28 cellular contexts compared by ENCODE assay signal in the genomic region with DNA sequence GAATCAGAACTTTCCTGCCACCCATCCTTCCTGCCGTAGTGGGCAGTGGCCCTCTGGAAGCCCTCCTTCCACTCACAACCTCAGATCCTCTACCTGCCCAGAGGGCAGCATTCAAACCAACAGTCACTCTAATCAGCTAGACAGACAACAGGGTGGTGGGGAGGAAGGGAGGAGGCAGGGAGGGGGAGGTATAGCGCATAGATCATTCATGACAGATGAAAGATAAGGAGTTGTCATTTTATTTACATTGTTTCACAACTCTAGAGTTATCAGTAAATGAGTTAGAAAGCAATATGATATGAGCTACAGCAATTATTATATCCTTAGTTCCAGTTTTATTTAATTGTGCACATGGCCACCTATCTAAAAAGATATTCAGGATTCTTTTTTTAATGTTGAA. TPM values are rescaled to one million over a fixed set of nuclear protein-coding genes. Genes with fewer than 3 reads are reported as not detected.
"Had no signal": no experiment of that assay in that cellular context is flagged by ENCODE, and none has a peak within 500 bp of the region (broad histone marks: within the 10 kb centered on the region; RNA-seq: fewer than 3 reads in every experiment).

No MANE protein-coding gene starts in this region.

- H3K27ac Mint-ChIP-seq: naive thymus-derived CD4-positive, alpha-beta T cell; nephron progenitor cell; stimulated activated naive B cell treated with anti-CD40 and anti-IgM and Interleukin-4, amounts not matched to agents 10 μg/mL and 1 μg/mL and 100 μg/mL, for 72 hours; stimulated activated naive CD8-positive, alpha-beta T cell treated with anti-CD3 and anti-CD28 coated beads, Interleukin-15, amount 100 ng/mL, for 72 hours had no signal

- H3K4me3 Mint-ChIP-seq: naive thymus-derived CD4-positive, alpha-beta T cell; nephron progenitor cell; stimulated activated naive B cell treated with anti-CD40 and anti-IgM and Interleukin-4, amounts not matched to agents 10 μg/mL and 1 μg/mL and 100 μg/mL, for 72 hours; stimulated activated naive CD8-positive, alpha-beta T cell treated with anti-CD3 and anti-CD28 coated beads, Interleukin-15, amount 100 ng/mL, for 72 hours had no signal

- H3K27me3 ChIP-seq: sigmoid colon, testis had no signal

- H3K4me3 ChIP-seq: coronary artery, dorsolateral prefrontal cortex, gastrocnemius medialis, heart right ventricle, sigmoid colon, skin epidermis, testis, transverse colon had no signal

- H3K36me3 Mint-ChIP-seq: naive thymus-derived CD4-positive, alpha-beta T cell; stimulated activated naive B cell treated with anti-CD40 and anti-IgM and Interleukin-4, amounts not matched to agents 10 μg/mL and 1 μg/mL and 100 μg/mL, for 72 hours had no signal

- H3K4me1 ChIP-seq: gastrocnemius medialis, sigmoid colon, transverse colon had no signal

- H3K36me3 ChIP-seq: gastrocnemius medialis, heart right ventricle, neutrophil, sigmoid colon, transverse colon had no signal

- DNase-seq: dorsolateral prefrontal cortex; effector memory CD4-positive, alpha-beta T cell; gastrocnemius medialis; heart right ventricle; hypothalamus; mammary epithelial cell; naive thymus-derived CD4-positive, alpha-beta T cell; nephron progenitor cell; sigmoid colon; stimulated activated CD4-positive, alpha-beta T cell treated with anti-CD3 and anti-CD28 coated beads, Interleukin-2, amount 100 ng/mL, for 24 hours; stimulated activated CD4-positive, alpha-beta T cell treated with anti-CD3 and anti-CD28 coated beads, Interleukin-4, amount 100 ng/mL, for 4 hours; stimulated activated naive B cell treated with anti-CD40 and anti-IgM and Interleukin-4, amounts not matched to agents 10 μg/mL and 1 μg/mL and 100 μg/mL, for 72 hours; stimulated activated naive CD8-positive, alpha-beta T cell treated with anti-CD3 and anti-CD28 coated beads, Interleukin-15, amount 100 ng/mL, for 72 hours; testis; transverse colon had no signal

- H3K9me3 Mint-ChIP-seq: naive thymus-derived CD4-positive, alpha-beta T cell; nephron progenitor cell; stimulated activated naive B cell treated with anti-CD40 and anti-IgM and Interleukin-4, amounts not matched to agents 10 μg/mL and 1 μg/mL and 100 μg/mL, for 72 hours; stimulated activated naive CD8-positive, alpha-beta T cell treated with anti-CD3 and anti-CD28 coated beads, Interleukin-15, amount 100 ng/mL, for 72 hours had no signal

- H3K9me3 ChIP-seq: gastrocnemius medialis, heart right ventricle, neutrophil, sigmoid colon, testis, transverse colon had no signal

- H3K27ac ChIP-seq: coronary artery, dorsolateral prefrontal cortex, gastrocnemius medialis, heart right ventricle, neutrophil, sigmoid colon, skin epidermis, testis, transverse colon had no signal

- H3K4me1 Mint-ChIP-seq: nephron progenitor cell; stimulated activated naive B cell treated with anti-CD40 and anti-IgM and Interleukin-4, amounts not matched to agents 10 μg/mL and 1 μg/mL and 100 μg/mL, for 72 hours had no signal

RNA-seq across cellular contexts. Expression of a gene that starts 0.9 kb away (rescaled TPM):
- total RNA-seq: dorsolateral prefrontal cortex, esophagus mucosa, fibroblast of villous mesenchyme, gastrocnemius medialis, heart right ventricle, left lobe of liver, lower leg skin, mammary epithelial cell, mesenteric fat pad, mononuclear cell, osteoblast, pulmonary artery endothelial cell, sigmoid colon, subcutaneous adipose tissue, testis, transverse colon, urinary bladder had no signal
- polyA plus RNA-seq: heart right ventricle; mammary epithelial cell; naive thymus-derived CD4-positive, alpha-beta T cell; sigmoid colon; urinary bladder had no signal

RNA-seq across cellular contexts. Expression of a gene that starts 60.0 kb away (rescaled TPM):
- total RNA-seq: dorsolateral prefrontal cortex; esophagus mucosa; fibroblast of villous mesenchyme; gastrocnemius medialis; heart right ventricle; lower leg skin; mammary epithelial cell; mesenteric fat pad; mononuclear cell; naive thymus-derived CD4-positive, alpha-beta T cell; osteoblast; pulmonary artery endothelial cell; sigmoid colon; subcutaneous adipose tissue; transverse colon; urinary bladder had no signal
- polyA plus RNA-seq: heart right ventricle; mammary epithelial cell; naive thymus-derived CD4-positive, alpha-beta T cell; sigmoid colon; urinary bladder had no signal
